1 cellular context compared by ENCODE assay signal in genomic region chr9:35845824-35846771, GRCh38.
TF ChIP-seq lines count a peak whose summit lies in the region.

No MANE protein-coding gene starts in this region.

TF ChIP-seq in IMR-90, 13 proteins besides CTCF, POLR2A, EP300 and RAD21 (continued from another document):
- TF ChIP-seq USF2 (IDR thresholded peaks at IDR 0.05; ENCODE audit: low read depth, low read length): no peak
- TF ChIP-seq MAFK (IDR thresholded peaks at IDR 0.05; ENCODE audit: low read depth, low read length): no peak
TF ChIP-seq in IMR-90: peak in this region for 0.
